Comparison of ENCODE assay signal across 8 cellular contexts in the genomic region with DNA sequence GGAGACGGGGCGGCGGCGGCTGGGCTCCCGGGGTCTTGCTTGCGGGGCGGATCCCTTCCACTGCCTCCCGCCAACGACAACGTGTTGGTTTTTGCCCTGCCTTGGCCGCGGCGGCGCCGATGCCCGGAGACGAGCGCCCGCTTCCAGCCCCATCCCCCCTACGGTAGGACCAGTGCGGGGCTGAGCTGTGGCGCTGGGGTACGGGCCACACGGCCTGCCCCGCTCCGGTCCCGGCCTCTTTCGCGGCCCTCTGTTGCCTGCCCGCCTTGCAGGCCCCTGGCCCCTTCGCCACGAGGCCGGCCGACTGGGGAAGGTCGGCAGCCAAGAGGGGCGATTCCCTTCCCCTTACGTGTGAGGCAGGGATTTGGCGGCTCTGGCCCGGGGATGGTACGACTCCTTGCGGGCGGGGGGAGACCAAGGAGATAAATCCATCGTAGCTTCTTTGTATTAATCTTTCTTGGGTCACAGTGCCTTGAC. TPM values are rescaled to one million over a fixed set of nuclear protein-coding genes. Genes with fewer than 3 reads are reported as not detected.
DNase-seq lines count a peak whose midpoint lies in the region; ATAC-seq, FAIRE-seq and TF ChIP-seq lines count a peak whose summit lies in the region.

No MANE protein-coding gene starts in this region.

- POLR2A ChIA-PET in BJ (lab: Charles Lee): interaction anchor here (0.9 kb wide), 1 partner anchor 77 kb away, joined by 4 read pairs; no protein-coding TSS in a partner anchor
- POLR2A ChIA-PET in T-cell (lab: Charles Lee): interaction anchor here in 1 of 2 donors (1.4 kb wide), 1 partner anchor 19 kb away, joined by 8 read pairs; no protein-coding TSS in a partner anchor

- peak overlapping the region; percentile 71 to 82 for H3K27ac Mint-ChIP-seq in T-cell
- H3K27ac Mint-ChIP-seq in central memory CD8-positive, alpha-beta T cell (ENCODE audit: low read depth): peak overlapping the region; percentile 94

- H3K4me3 ChIP-seq in BJ (ENCODE audit: low read depth, low read length): peak overlapping the region; percentile 94

- peaks cover 17% of the 10 kb centered on the region for H3K36me3 Mint-ChIP-seq in T-cell
- H3K36me3 Mint-ChIP-seq in central memory CD8-positive, alpha-beta T cell (ENCODE audit: insufficient read depth): peaks cover 25% of the 10 kb centered on the region

- H3K9me3 Mint-ChIP-seq in T-cell: no peaks in the 10 kb centered on the region
- no peaks in the 10 kb centered on the region for H3K9me3 Mint-ChIP-seq in central memory CD8-positive, alpha-beta T cell

- H3K27me3 Mint-ChIP-seq in T-cell: no peaks in the 10 kb centered on the region
- H3K27me3 Mint-ChIP-seq in central memory CD8-positive, alpha-beta T cell: no peaks in the 10 kb centered on the region

- ATAC-seq in HG03354 (IDR thresholded peaks at IDR 0.05; ENCODE audit: poor library complexity, severe bottlenecking, unreplicated experiment): peak; percentile 31
- peak; percentile 46 to 49 (median 48) for ATAC-seq in T-cell (replicated peaks in 1 of 4)
- peak; percentile 37 for ATAC-seq in central memory CD8-positive, alpha-beta T cell (replicated peaks; ENCODE audit: extremely low read depth, poor library complexity, severe bottlenecking)

- CTCF ChIA-PET in BJ (lab: Yijun Ruan, JAX) (interaction anchor here (1.0 to 1.3 kb wide), 3 partner anchors 10 to 227 kb away, joined by 3 to 4 read pairs (median 3); no protein-coding TSS in a partner anchor), T-cell (lab: Charles Lee) (interaction anchor here in 1 of 2 donors (1.2 to 1.6 kb wide), 2 partner anchors 9 to 16 kb away, joined by 3 to 4 read pairs; no protein-coding TSS in a partner anchor)

- peak overlapping the region; percentile 81 to 90 (median 85) for H3K4me3 Mint-ChIP-seq in T-cell
- peak overlapping the region; percentile 86 for H3K4me3 Mint-ChIP-seq in central memory CD8-positive, alpha-beta T cell

- TF ChIP-seq CTCF in BJ (IDR thresholded peaks at IDR 0.05; ENCODE audit: insufficient read depth, low read depth, low read length): peak; percentile 27; the same call in 1 of the 2 replicates

- H3K27me3 ChIP-seq in BJ (ENCODE audit: control insufficient read depth, insufficient read depth, low read length): no peaks in the 10 kb centered on the region

- no peaks in the 10 kb centered on the region; the same call in 1 of the 2 replicates for H3K36me3 ChIP-seq in BJ (ENCODE audit: control insufficient read depth, insufficient read depth, low read length)

- FAIRE-seq in GM19239 (lab: Jason Lieb, UNC): no peak

- H3K4me1 Mint-ChIP-seq in T-cell: peaks cover 55 to 60% (median 60%) of the 10 kb centered on the region in 3 donors
- peaks cover 47% of the 10 kb centered on the region for H3K4me1 Mint-ChIP-seq in central memory CD8-positive, alpha-beta T cell

- DNase-seq in BJ (ENCODE audit: low read depth) (no peak), GM19239 (ENCODE audit: insufficient read length, low spot score) (peak; percentile 22), T-cell (peak in 16 of 34 experiments; percentile 4 to 34 (median 18)), kidney tubule cell (ENCODE audit: low spot score) (peak; percentile 48), SIG-M5 (lab: John Stamatoyannopoulos, UW) (no peak)
- DNase-seq in central memory CD8-positive, alpha-beta T cell (ENCODE audit: low spot score in 2 of 2): peak in 1 of 2 donors; percentile 27
- peak; percentile 6 for DNase-seq in stimulated activated CD4-positive, alpha-beta T cell treated with anti-CD3 and anti-CD28 coated beads, Interleukin-2, amount 100 ng/mL, for 4 hours (ENCODE audit: low read depth)

RNA-seq across cellular contexts. Expression of gene EIF4H, which starts 0.5 kb away (rescaled TPM):
- 385 and 393 TPM in 2 replicates for polyA plus RNA-seq in BJ (2011; rRNA removed)
- 179 and 223 TPM in 2 replicates for polyA minus RNA-seq in BJ (2011; rRNA and poly(A)+ RNA removed)
- 100 to 1,000 TPM; 174 to 258 (median 186) TPM for total RNA-seq in T-cell

RNA-seq across cellular contexts. Expression of gene LAT2, which starts 35.2 kb away (rescaled TPM):
- polyA plus RNA-seq in BJ (2011; rRNA removed): 0.34 and 0.59 TPM in 2 replicates
- 0.19 and 0.21 TPM in 2 replicates for polyA minus RNA-seq in BJ (2011; rRNA and poly(A)+ RNA removed)
- 10 to 100 TPM in 1 of 5 donors, 1 to 10 TPM in 4; 4.1 to 12.3 (median 6.4) TPM for total RNA-seq in T-cell

Comparison
In these comparisons a context has a peak if more than half of its experiments do, and no peak if none do; other contexts are left out.
1. DNase-seq: peak in GM19239 (single experiment), kidney tubule cell (single experiment) and stimulated activated CD4-positive, alpha-beta T cell treated with anti-CD3 and anti-CD28 coated beads, Interleukin-2, amount 100 ng/mL, for 4 hours (single experiment); none in BJ (single experiment) and SIG-M5 (single experiment).
2. Peak in every context shown above with its lines, with median percentiles within 50 percentile points of each other: ATAC-seq.